Comparison of ENCODE assay signal across 12 cellular contexts in the genomic region with DNA sequence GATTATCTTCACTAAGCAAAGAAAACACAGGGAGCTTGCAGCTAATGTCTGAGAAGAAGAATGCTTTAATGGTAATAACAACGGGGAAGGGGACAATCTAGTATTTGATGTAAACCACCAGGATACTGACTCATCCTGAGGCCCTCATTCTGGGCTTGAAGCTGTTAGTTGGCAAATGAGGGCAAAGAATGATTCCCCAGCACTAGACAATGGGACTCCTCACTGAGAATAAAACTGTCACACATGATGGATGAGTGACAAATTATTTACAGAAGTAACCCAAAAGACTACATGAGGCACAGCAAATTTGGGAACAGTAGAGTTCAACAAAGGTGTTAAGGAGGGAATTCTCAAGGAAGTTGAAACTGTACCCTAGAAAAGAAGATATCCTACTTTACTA.
DNase-seq lines count a peak whose midpoint lies in the region; ATAC-seq, FAIRE-seq and TF ChIP-seq lines count a peak whose summit lies in the region.
"Had no signal": no experiment of that assay in that cellular context is flagged by ENCODE, and none has a peak within 500 bp of the region (broad histone marks: within the 10 kb centered on the region; RNA-seq: fewer than 3 reads in every experiment).

No MANE protein-coding gene starts in this region.

- H3K27ac ChIP-seq in HepG2 (ENCODE audit: extremely low read length, insufficient read depth, low read length), result no peak overlapping the region
- no peak overlapping the region for H3K27ac ChIP-seq in right lobe of liver
- no peak overlapping the region for H3K27ac ChIP-seq in PC-9
- H3K27ac ChIP-seq: parathyroid adenoma had no signal

- FAIRE-seq in HepG2 (lab: Jason Lieb, UNC) (no peak), urothelium cell line (lab: Jason Lieb, UNC) (no peak)

- TF ChIP-seq CTCF in HepG2 (CRISPR knock-in tag; IDR thresholded peaks at IDR 0.05) (no peak), right lobe of liver (IDR thresholded peaks at IDR 0.05) (no peak), choroid plexus epithelial cell (conservative IDR thresholded peaks at IDR 0.05; ENCODE audit: low read depth, low read length) (no peak), PC-9 (conservative IDR thresholded peaks at IDR 0.05) (no peak)

- no peak overlapping the region for H3K4me2 ChIP-seq in HepG2 (ENCODE audit: low read depth, low read length)
- H3K4me2 ChIP-seq in PC-9, result no peak overlapping the region

- H3K27me3 ChIP-seq in HepG2 (ENCODE audit: control insufficient read depth in 1 of 2, insufficient read depth in 2 of 2, low read length in 2 of 2) (no peaks in the 10 kb centered on the region), right lobe of liver (no peaks in the 10 kb centered on the region), PC-9 (ENCODE audit: insufficient read depth, low read depth) (no peaks in the 10 kb centered on the region)

- CTCF ChIA-PET in HepG2 (lab: Yijun Ruan, JAX; ENCODE audit: low intra/inter-chr PET ratio, low total read pairs) (no interaction called here), PC-9 (lab: Charles Lee) (no interaction called here)

- TF ChIP-seq RAD21 in HepG2 (CRISPR knock-in tag; IDR thresholded peaks at IDR 0.05), result no peak

- TF ChIP-seq EP300 in HepG2 (IDR thresholded peaks at IDR 0.05; ENCODE audit: low read depth in 2 of 2, low read length in 2 of 2) (no peak), HepG2 (CRISPR knock-in tag; IDR thresholded peaks at IDR 0.05; ENCODE audit: borderline replicate concordance) (no peak)

- in situ Hi-C loops in HepG2 (cut with HindIII; ENCODE audit: extremely low pct_ligation_motif_present, low pct_unique_long_range_greater_than_20kb), result no loop called here

- no peak for TF ChIP-seq POLR2A in HepG2 (IDR thresholded peaks at IDR 0.05; ENCODE audit: insufficient read depth in 1 of 2, low read depth in 2 of 2, low read length in 2 of 2)
- TF ChIP-seq POLR2A in right lobe of liver (IDR thresholded peaks at IDR 0.05), result no peak

- DNase-seq in HepG2 (ENCODE audit: low spot score) (peak; percentile 43), right lobe of liver (no peak), NCI-H69 (lab: John Stamatoyannopoulos, UW) (peak; percentile 81), choroid plexus epithelial cell (ENCODE audit: low read depth) (peak; percentile 21), urothelium cell line (ENCODE audit: low spot score) (peak; percentile 39), PC-9 (no peak), NCI-H1694 treated with DMSO at 0.1 percent for 48 hours (lab: John Stamatoyannopoulos, UW) (no peak)
- DNase-seq: Calu3; stimulated activated naive CD4-positive, alpha-beta T cell had no signal

- ATAC-seq in HepG2, result no peak
- no peak for ATAC-seq in right lobe of liver
- ATAC-seq in HG02938 (IDR thresholded peaks at IDR 0.05; ENCODE audit: unreplicated experiment), result no peak
- ATAC-seq: Panc1 had no signal

- POLR2A ChIA-PET in HepG2 (lab: Yijun Ruan, JAX), result no interaction called here
- POLR2A ChIA-PET in PC-9 (lab: Charles Lee; ENCODE audit: unreplicated experiment), result no interaction called here

- intact Hi-C loops in HepG2 (cut with micrococcal nuclease; ENCODE audit: unreplicated experiment) (no loop called here), right lobe of liver (cut with DNase I) (no loop called here), PC-9 (cut with micrococcal nuclease; ENCODE audit: unreplicated experiment) (no loop called here)

- H3K9me3 ChIP-seq in HepG2 (ENCODE audit: low read length), result 0 out of 2 replicates have a peak, but pooled peaks cover 4% of the 10 kb centered on the region
- no peaks in the 10 kb centered on the region for H3K9me3 ChIP-seq in right lobe of liver
- H3K9me3 ChIP-seq in PC-9 (ENCODE audit: insufficient read depth, low read depth), result no peaks in the 10 kb centered on the region

- no TSS peak for BruUV-seq in HepG2 (replicated peaks; lab: Mats Ljungman, UMichigan)
- no TSS peak for BruUV-seq in PC-9 (replicated peaks; lab: Mats Ljungman, UMichigan)

- WGBS in HepG2 (ENCODE audit: low lambda C conversion rate), result 27% methylated on average over 1 of the region's 1 CpG
- 29% methylated on average over 1 of the region's 1 CpG for WGBS in right lobe of liver (ENCODE audit: insufficient coverage, low coverage, low lambda C conversion rate, missing lambda C conversion rate)

- H3K9ac ChIP-seq in HepG2 (ENCODE audit: insufficient read depth, low read depth, low read length), result no peak overlapping the region
- H3K9ac ChIP-seq: parathyroid adenoma had no signal

- H3K36me3 ChIP-seq in HepG2 (replicated peaks in 1 of 2; ENCODE audit: control insufficient read depth in 1 of 2, insufficient read depth in 2 of 2, low read length in 2 of 2) (no peaks in the 10 kb centered on the region), right lobe of liver (no peaks in the 10 kb centered on the region), PC-9 (ENCODE audit: low read depth) (no peaks in the 10 kb centered on the region)

- H3K4me1 ChIP-seq in HepG2 (ENCODE audit: insufficient read depth, low read length) (peaks cover 10% of the 10 kb centered on the region; the same call in 1 of the 2 replicates), right lobe of liver (no peaks in the 10 kb centered on the region), PC-9 (replicated peaks; ENCODE audit: insufficient read depth) (no peaks in the 10 kb centered on the region)
- H3K4me1 ChIP-seq: parathyroid adenoma had no signal

- H4K20me1 ChIP-seq in HepG2 (ENCODE audit: insufficient read depth, low read length) (no peaks in the 10 kb centered on the region), PC-9 (ENCODE audit: insufficient read depth) (no peaks in the 10 kb centered on the region)

- 0 out of 2 replicates have a peak, but pooled peaks cover 3% of the 10 kb centered on the region for H3F3A ChIP-seq in PC-9 (ENCODE audit: insufficient read depth, low read depth)

- no peaks in the 10 kb centered on the region for H3K9me2 ChIP-seq in PC-9 (ENCODE audit: insufficient read depth)

- H3K79me2 ChIP-seq in HepG2 (ENCODE audit: insufficient read depth, low read length) (no peaks in the 10 kb centered on the region), PC-9 (ENCODE audit: low read depth) (no peaks in the 10 kb centered on the region)
- H3K79me2 ChIP-seq: parathyroid adenoma had no signal

- H3K4me3 ChIP-seq in HepG2 (replicated peaks in 1 of 3; ENCODE audit: insufficient read depth in 1 of 3, low read depth in 2 of 3, low read length in 3 of 3) (no peak overlapping the region), right lobe of liver (no peak overlapping the region), choroid plexus epithelial cell (ENCODE audit: low read depth, low read length) (no peak overlapping the region), PC-9 (no peak overlapping the region)

- H2AFZ ChIP-seq in HepG2 (ENCODE audit: low read length), result no peak overlapping the region
- H2AFZ ChIP-seq in PC-9, result no peak overlapping the region
- H2AFZ ChIP-seq: parathyroid adenoma had no signal

TF ChIP-seq in HepG2, 621 proteins besides CTCF, POLR2A, EP300 and RAD21 (continues in another document):
- TF ChIP-seq, protein P1, sequence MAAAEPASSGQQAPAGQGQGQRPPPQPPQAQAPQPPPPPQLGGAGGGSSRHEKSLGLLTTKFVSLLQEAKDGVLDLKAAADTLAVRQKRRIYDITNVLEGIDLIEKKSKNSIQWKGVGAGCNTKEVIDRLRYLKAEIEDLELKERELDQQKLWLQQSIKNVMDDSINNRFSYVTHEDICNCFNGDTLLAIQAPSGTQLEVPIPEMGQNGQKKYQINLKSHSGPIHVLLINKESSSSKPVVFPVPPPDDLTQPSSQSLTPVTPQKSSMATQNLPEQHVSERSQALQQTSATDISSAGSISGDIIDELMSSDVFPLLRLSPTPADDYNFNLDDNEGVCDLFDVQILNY (CRISPR knock-in tag; conservative IDR thresholded peaks at IDR 0.05), result no peak
- TF ChIP-seq ZNF143 (CRISPR knock-in tag; IDR thresholded peaks at IDR 0.05), result no peak
- no peak for TF ChIP-seq ZNF329 (CRISPR knock-in tag; IDR thresholded peaks at IDR 0.05; ENCODE audit: low read depth)
- TF ChIP-seq ZNF44 (CRISPR knock-in tag; IDR thresholded peaks at IDR 0.05), result no peak
- TF ChIP-seq PAX8 (CRISPR knock-in tag; IDR thresholded peaks at IDR 0.05; ENCODE audit: borderline replicate concordance), result no peak
- TF ChIP-seq POLR2AphosphoS2 (IDR thresholded peaks at IDR 0.05; ENCODE audit: low read depth, low read length), result no peak
- TF ChIP-seq MTA3 (CRISPR knock-in tag; IDR thresholded peaks at IDR 0.05), result no peak

Comparison
In these comparisons a context has a peak if more than half of its experiments do, and no peak if none do; other contexts are left out.
1. DNase-seq: peak in HepG2 (single experiment), NCI-H69 (single experiment), choroid plexus epithelial cell (single experiment) and urothelium cell line (single experiment); none in right lobe of liver (0 of 3), PC-9 (0 of 2) and NCI-H1694 treated with DMSO at 0.1 percent for 48 hours (single experiment).